9 cellular contexts compared by ENCODE assay signal in genomic region chr12:110619534-110619953, GRCh38. TPM values are rescaled to one million over a fixed set of nuclear protein-coding genes. Genes with fewer than 3 reads are reported as not detected.
DNase-seq lines count a peak whose midpoint lies in the region; ATAC-seq and TF ChIP-seq lines count a peak whose summit lies in the region.
"Had no signal": no experiment of that assay in that cellular context is flagged by ENCODE, and none has a peak within 500 bp of the region (broad histone marks: within the 10 kb centered on the region; RNA-seq: fewer than 3 reads in every experiment).

No MANE protein-coding gene starts in this region.

- H3F3A ChIP-seq in DOHH2 (ENCODE audit: control insufficient read depth, insufficient read depth): peaks cover 26% of the 10 kb centered on the region

- H3K9me2 ChIP-seq in DOHH2 (replicated peaks; ENCODE audit: control insufficient read depth, low read length): no peaks in the 10 kb centered on the region

- peaks cover 38 to 47% (median 46%) of the 10 kb centered on the region in 3 donors for H3K4me1 Mint-ChIP-seq in IgD-negative memory B cell

- peaks cover 67% of the 10 kb centered on the region for H3K4me1 ChIP-seq in DOHH2 (ENCODE audit: control insufficient read depth, low read length)

- in situ Hi-C loops in brain microvascular endothelial cell (cut with HindIII; ENCODE audit: low pct_ligation_motif_present, low sequenced_read_pairs): loop anchor here (25.0 kb wide), 1 partner anchor 107 kb away; the partner anchor contains the start of genes RAD9B and VPS29

- H3K27ac ChIP-seq in DOHH2 (ENCODE audit: low read depth, low read length): peak overlapping the region; percentile 92
- H3K27ac ChIP-seq in brain microvascular endothelial cell: no peak overlapping the region
- no peak overlapping the region for H3K27ac ChIP-seq in substantia nigra (ENCODE audit: low read depth, low read length, poor library complexity, severe bottlenecking)

- no peaks in the 10 kb centered on the region for H3K27me3 ChIP-seq in DOHH2 (ENCODE audit: control insufficient read depth, low read length)
- no peaks in the 10 kb centered on the region for H3K27me3 ChIP-seq in brain microvascular endothelial cell (replicated peaks)

- H3K27ac Mint-ChIP-seq in IgD-negative memory B cell: peak overlapping the region; percentile 89 to 97 (median 91)

- no peaks in the 10 kb centered on the region for H3K9me3 ChIP-seq in DOHH2 (ENCODE audit: control insufficient read depth, insufficient read depth, low read length)

- H3K27me3 Mint-ChIP-seq in IgD-negative memory B cell: no peaks in the 10 kb centered on the region
- H3K27me3 Mint-ChIP-seq: naive thymus-derived CD8-positive, alpha-beta T cell had no signal

- H3K4me3 Mint-ChIP-seq in IgD-negative memory B cell: peak overlapping the region; percentile 88 to 98 (median 94)

- TF ChIP-seq CTCF in DOHH2 (IDR thresholded peaks at IDR 0.05; ENCODE audit: low read depth, low read length, poor library complexity, severe bottlenecking) (peak; percentile 58), brain microvascular endothelial cell (IDR thresholded peaks at IDR 0.05; ENCODE audit: low read depth, low read length, missing control alignments) (peak; percentile 18)

- no peak for DNase-seq in brain microvascular endothelial cell
- no peak for DNase-seq in SW 1271 (lab: John Stamatoyannopoulos, UW)
- no peak for DNase-seq in globus pallidus (ENCODE audit: low spot score)
- no peak for DNase-seq in DMS 273 treated with DMSO at 0.1 percent for 48 hours (lab: John Stamatoyannopoulos, UW)
- DNase-seq in substantia nigra (lab: John Stamatoyannopoulos, UW): no peak

- H3K9me3 Mint-ChIP-seq in IgD-negative memory B cell: no peaks in the 10 kb centered on the region
- H3K9me3 Mint-ChIP-seq: naive thymus-derived CD8-positive, alpha-beta T cell had no signal

- peak overlapping the region; percentile 99 for H3K4me2 ChIP-seq in DOHH2 (ENCODE audit: low read length)

- H3K4me3 ChIP-seq in DOHH2 (ENCODE audit: low read length) (peak overlapping the region; percentile 75), brain microvascular endothelial cell (ENCODE audit: low read depth, low read length) (no peak overlapping the region)

- H3K36me3 Mint-ChIP-seq in IgD-negative memory B cell: peaks cover 1% of the 10 kb centered on the region

- peaks cover 2% of the 10 kb centered on the region; the same call in 1 of the 2 replicates for H3K79me2 ChIP-seq in DOHH2 (ENCODE audit: control insufficient read depth, low read length)

- no peaks in the 10 kb centered on the region for H4K20me1 ChIP-seq in DOHH2 (ENCODE audit: control insufficient read depth, insufficient read depth, low read depth, low read length)

- peaks cover 3% of the 10 kb centered on the region; the same call in 1 of the 2 replicates for H3K36me3 ChIP-seq in DOHH2 (ENCODE audit: control insufficient read depth, low read length)
- no peaks in the 10 kb centered on the region for H3K36me3 ChIP-seq in brain microvascular endothelial cell (replicated peaks)

- peak; percentile 63 for ATAC-seq in GM19438 (IDR thresholded peaks at IDR 0.05; ENCODE audit: low read depth, unreplicated experiment)

RNA-seq across cellular contexts. Expression of gene TCTN1, which starts 5.6 kb away (rescaled TPM):
- 24.2 TPM for polyA plus RNA-seq in IgD-negative memory B cell

RNA-seq across cellular contexts. Expression of gene PPTC7, which starts 36.4 kb away (rescaled TPM):
- polyA plus RNA-seq in IgD-negative memory B cell: 10.1 TPM
